ENCODE assay signal across 11 cellular contexts in genomic region chr4:6781113-6781512, GRCh38. TPM values are rescaled to one million over a fixed set of nuclear protein-coding genes. Genes with fewer than 3 reads are reported as not detected.
DNase-seq lines count a peak whose midpoint lies in the region; ATAC-seq and TF ChIP-seq lines count a peak whose summit lies in the region.
"Had no signal": no experiment of that assay in that cellular context is flagged by ENCODE, and none has a peak within 500 bp of the region (broad histone marks: within the 10 kb centered on the region; RNA-seq: fewer than 3 reads in every experiment).

No MANE protein-coding gene starts in this region.

- H3K4me1 ChIP-seq in mammary epithelial cell (ENCODE audit: insufficient read depth, low read length) (peaks cover 3% of the 10 kb centered on the region), tibial artery (peaks cover 4 to 57% (median 45%) of the 10 kb centered on the region in 4 donors)

- ATAC-seq in memory B cell (ENCODE audit: low read depth) = no peak

- H3K9me3 ChIP-seq in mammary epithelial cell (replicated peaks; ENCODE audit: insufficient read depth, low read length) (no peaks in the 10 kb centered on the region), tibial artery (no peaks in the 10 kb centered on the region)

- H3K27ac ChIP-seq in mammary epithelial cell (ENCODE audit: insufficient read depth, low read depth, low read length) (no peak overlapping the region), tibial artery (peak overlapping the region; percentile 100)
- H3K27ac ChIP-seq: KMS-11 had no signal

- H3K27me3 ChIP-seq in mammary epithelial cell (ENCODE audit: insufficient read depth, low read length) (no peaks in the 10 kb centered on the region), tibial artery (no peaks in the 10 kb centered on the region)

- no peak overlapping the region for H3K27ac Mint-ChIP-seq in MCF 10A (ENCODE audit: low read depth, unreplicated experiment)
- no peak overlapping the region for H3K27ac Mint-ChIP-seq in memory B cell

- H3K9me3 Mint-ChIP-seq in MCF 10A (ENCODE audit: unreplicated experiment) (no peaks in the 10 kb centered on the region), memory B cell (no peaks in the 10 kb centered on the region)

- DNase-seq in MCF 10A (ENCODE audit: unreplicated experiment) (no peak), mammary epithelial cell (no peak), memory B cell (ENCODE audit: low spot score in 2 of 2) (no peak), tibial artery (peak; percentile 64 to 86), HCEC 1CT (no peak), hepatic stellate cell (ENCODE audit: low spot score) (no peak), T-helper 9 cell (no peak)
- DNase-seq in activated CD8-positive, alpha-beta memory T cell treated with anti-CD3 and anti-CD28 coated beads, Interleukin-2, amount 50 U/mL, for 48 hours = peak; percentile 43
- DNase-seq: hippocampal formation, NCI-H774 had no signal

- BruUV-seq in MCF 10A (replicated peaks; lab: Mats Ljungman, UMichigan) (no TSS peak), mammary epithelial cell (replicated peaks; lab: Mats Ljungman, UMichigan) (no TSS peak)

- CTCF ChIA-PET in MCF 10A (lab: Yijun Ruan, JAX) (interaction anchor here (0.7 to 1.9 kb wide), 5 partner anchors 8 to 148 kb away, joined by 3 to 6 read pairs (median 3); no protein-coding TSS in a partner anchor), mammary epithelial cell (lab: Charles Lee; ENCODE audit: low non-redundant PET) (no interaction called here)

- H4K20me1 ChIP-seq in mammary epithelial cell (ENCODE audit: insufficient read depth, low read length) = peaks cover 5% of the 10 kb centered on the region

- H3K36me3 Mint-ChIP-seq in MCF 10A (ENCODE audit: insufficient read depth, unreplicated experiment) = no peaks in the 10 kb centered on the region
- H3K36me3 Mint-ChIP-seq in memory B cell = no peaks in the 10 kb centered on the region

- TF ChIP-seq CTCF in MCF 10A (IDR thresholded peaks at IDR 0.05; ENCODE audit: unreplicated experiment) (no peak), mammary epithelial cell (conservative IDR thresholded peaks at IDR 0.05 in 1 of 2, IDR thresholded peaks at IDR 0.05 in 1 of 2; ENCODE audit: extremely low read depth in 1 of 2, insufficient read depth in 1 of 2, low read depth in 1 of 2, low read length in 2 of 2) (no peak), tibial artery (IDR thresholded peaks at IDR 0.05) (no peak)

- no peak overlapping the region for H3K9ac ChIP-seq in mammary epithelial cell (ENCODE audit: insufficient read depth, low read length)

- peaks cover 32% of the 10 kb centered on the region for H3K79me2 ChIP-seq in mammary epithelial cell (ENCODE audit: insufficient read depth, low read length)

- intact Hi-C loops in MCF 10A (cut with micrococcal nuclease) (loop anchor here (5.0 kb wide), 1 partner anchor 59 kb away; no protein-coding TSS in a partner anchor), mammary epithelial cell (cut with micrococcal nuclease) (no loop called here), tibial artery (cut with DNase I; ENCODE audit: low total_unique reads) (loop anchor here (5.0 to 10.0 kb wide), 4 partner anchors 59 to 264 kb away; partner anchors contain the start of gene TADA2B)

- peaks cover 2% of the 10 kb centered on the region for H3K36me3 ChIP-seq in mammary epithelial cell (ENCODE audit: insufficient read depth, low read length)
- no peaks in the 10 kb centered on the region for H3K36me3 ChIP-seq in tibial artery

- in situ Hi-C loops in mammary epithelial cell (cut with MboI; ENCODE audit: low sequenced_read_pairs in 2 of 2) = no loop called here

- no peaks in the 10 kb centered on the region for H3K27me3 Mint-ChIP-seq in MCF 10A (ENCODE audit: insufficient read depth, unreplicated experiment)
- H3K27me3 Mint-ChIP-seq in memory B cell = peaks cover 1% of the 10 kb centered on the region

- WGBS in mammary epithelial cell (ENCODE audit: low coverage, missing lambda C conversion rate) = 98% methylated on average over 8 of the region's 8 CpGs

- H3K4me3 ChIP-seq in mammary epithelial cell (replicated peaks in 1 of 3; ENCODE audit: insufficient read depth in 1 of 3, low read depth in 2 of 3, low read length in 3 of 3) (no peak overlapping the region), tibial artery (peak overlapping the region; percentile 91 to 98)

- H3K4me2 ChIP-seq in mammary epithelial cell (ENCODE audit: insufficient read depth, low read depth, low read length) = no peak overlapping the region

- H2AFZ ChIP-seq in mammary epithelial cell (ENCODE audit: low read depth, low read length) = no peak overlapping the region

- POLR2A ChIA-PET in MCF 10A (lab: Yijun Ruan, JAX) = interaction anchor here (0.7 to 2.6 kb wide), 5 partner anchors 10 to 286 kb away, joined by 3 to 21 read pairs (median 6); partner anchors contain the start of genes GRPEL1 and MRFAP1L1

- H3K4me1 Mint-ChIP-seq in MCF 10A (ENCODE audit: insufficient read depth, unreplicated experiment) (peaks cover 11% of the 10 kb centered on the region), memory B cell (peaks cover 14% of the 10 kb centered on the region)

- H3K4me3 Mint-ChIP-seq in MCF 10A (ENCODE audit: unreplicated experiment) (peak overlapping the region; percentile 78), memory B cell (peak overlapping the region; percentile 77)

- dilution Hi-C loops in mammary epithelial cell (cut with HindIII; ENCODE audit: low sequenced_read_pairs) = no loop called here

RNA-seq across cellular contexts. Expression of gene KIAA0232, which starts 1.4 kb away (rescaled TPM):
- 15.6 and 19.2 TPM in 2 replicates for total RNA-seq in MCF 10A (2022)
- 10 to 100 TPM; 20.0 to 37.5 TPM for total RNA-seq in mammary epithelial cell
- 6.7 TPM for polyA plus RNA-seq in mammary epithelial cell
- 11.6 TPM for polyA minus RNA-seq in mammary epithelial cell

Comparison
In these comparisons a context has a peak if more than half of its experiments do, and no peak if none do; other contexts are left out.
1. DNase-seq: peak in activated CD8-positive, alpha-beta memory T cell treated with anti-CD3 and anti-CD28 coated beads, Interleukin-2, amount 50 U/mL, for 48 hours (single experiment) and tibial artery (2 of 2); none in MCF 10A (single experiment), mammary epithelial cell (single experiment), memory B cell (0 of 2), HCEC 1CT (single experiment), hepatic stellate cell (single experiment) and T-helper 9 cell (single experiment).
2. H3K4me3 ChIP-seq: peak in tibial artery (2 of 2); none in mammary epithelial cell (0 of 3).